ENCODE assay signal across 8 cellular contexts in genomic region chr2:60515751-60516226, GRCh38. TPM values are rescaled to one million over a fixed set of nuclear protein-coding genes. Genes with fewer than 3 reads are reported as not detected.
DNase-seq lines count a peak whose midpoint lies in the region; ATAC-seq and FAIRE-seq lines count a peak whose summit lies in the region.

No MANE protein-coding gene starts in this region.

- H3K27me3 Mint-ChIP-seq in T-helper 17 cell = peaks cover 35% of the 10 kb centered on the region
- peaks cover 6 to 33% (median 24%) of the 10 kb centered on the region in 5 donors for H3K27me3 Mint-ChIP-seq in naive thymus-derived CD4-positive, alpha-beta T cell
- peaks cover 17% of the 10 kb centered on the region in 2 donors for H3K27me3 Mint-ChIP-seq in CD4-positive, alpha-beta memory T cell

- intact Hi-C loops in naive thymus-derived CD4-positive, alpha-beta T cell (cut with micrococcal nuclease) = no loop called here
- intact Hi-C loops in CD4-positive, alpha-beta memory T cell (cut with micrococcal nuclease) = no loop called here

- FAIRE-seq in GM19239 (lab: Jason Lieb, UNC) = peak; percentile 80

- no peak overlapping the region for H3K27ac Mint-ChIP-seq in T-helper 17 cell
- H3K27ac Mint-ChIP-seq in naive thymus-derived CD4-positive, alpha-beta T cell = no peak overlapping the region
- no peak overlapping the region for H3K27ac Mint-ChIP-seq in CD4-positive, alpha-beta memory T cell

- H3K27ac ChIP-seq in naive thymus-derived CD4-positive, alpha-beta T cell (ENCODE audit: low read depth, low read length) = no peak overlapping the region
- H3K27ac ChIP-seq in CD4-positive, alpha-beta memory T cell (ENCODE audit: low read depth, low read length) = no peak overlapping the region

- POLR2A ChIA-PET in naive thymus-derived CD4-positive, alpha-beta T cell (lab: Charles Lee) = no interaction called here
- POLR2A ChIA-PET in CD4-positive, alpha-beta memory T cell (lab: Charles Lee; ENCODE audit: partially characterized antibody) = no interaction called here

- no peak overlapping the region for H3K4me3 Mint-ChIP-seq in T-helper 17 cell
- H3K4me3 Mint-ChIP-seq in naive thymus-derived CD4-positive, alpha-beta T cell = no peak overlapping the region
- H3K4me3 Mint-ChIP-seq in CD4-positive, alpha-beta memory T cell = no peak overlapping the region

- peaks cover 2% of the 10 kb centered on the region for H3K36me3 Mint-ChIP-seq in T-helper 17 cell (ENCODE audit: low read depth)
- no peaks in the 10 kb centered on the region for H3K36me3 Mint-ChIP-seq in naive thymus-derived CD4-positive, alpha-beta T cell
- H3K36me3 Mint-ChIP-seq in CD4-positive, alpha-beta memory T cell = no peaks in the 10 kb centered on the region

- H3K27me3 ChIP-seq in naive thymus-derived CD4-positive, alpha-beta T cell (ENCODE audit: control insufficient read depth in 2 of 2, insufficient read depth in 2 of 2, low read length in 2 of 2) = no peaks in the 10 kb centered on the region
- H3K27me3 ChIP-seq in CD4-positive, alpha-beta memory T cell (ENCODE audit: insufficient read depth, low read length) = peaks cover 3% of the 10 kb centered on the region

- H3K36me3 ChIP-seq in naive thymus-derived CD4-positive, alpha-beta T cell (ENCODE audit: control insufficient read depth in 2 of 3, insufficient read depth in 3 of 3, low read length in 3 of 3) = no peaks in the 10 kb centered on the region
- H3K36me3 ChIP-seq in CD4-positive, alpha-beta memory T cell (ENCODE audit: insufficient read depth, low read length) = no peaks in the 10 kb centered on the region

- H3K4me1 ChIP-seq in naive thymus-derived CD4-positive, alpha-beta T cell (ENCODE audit: control insufficient read depth in 2 of 2, insufficient read depth in 2 of 2, low read length in 2 of 2) = no peaks in the 10 kb centered on the region
- H3K4me1 ChIP-seq in CD4-positive, alpha-beta memory T cell (ENCODE audit: insufficient read depth, low read length) = no peaks in the 10 kb centered on the region

- H3K4me1 Mint-ChIP-seq in T-helper 17 cell = no peaks in the 10 kb centered on the region
- H3K4me1 Mint-ChIP-seq in naive thymus-derived CD4-positive, alpha-beta T cell = peaks cover 0 to 26% (median 4%) of the 10 kb centered on the region in 7 donors
- H3K4me1 Mint-ChIP-seq in CD4-positive, alpha-beta memory T cell = peaks cover 0 to 2% (median 0%) of the 10 kb centered on the region in 4 donors

- H3K9me3 ChIP-seq in T-helper 17 cell (ENCODE audit: control insufficient read depth, low read length, poor library complexity, severe bottlenecking) = no peaks in the 10 kb centered on the region
- H3K9me3 ChIP-seq in naive thymus-derived CD4-positive, alpha-beta T cell (ENCODE audit: control insufficient read depth in 2 of 3, low read length in 3 of 3) = no peaks in the 10 kb centered on the region
- no peaks in the 10 kb centered on the region for H3K9me3 ChIP-seq in CD4-positive, alpha-beta memory T cell (ENCODE audit: control insufficient read depth in 1 of 2, low read length in 2 of 2)

- DNase-seq in CD1c-positive myeloid dendritic cell (ENCODE audit: extremely low spot score) = peak; percentile 95
- DNase-seq in GM19239 (ENCODE audit: insufficient read length, low spot score) = no peak
- DNase-seq in T-helper 17 cell = no peak
- no peak for DNase-seq in naive thymus-derived CD4-positive, alpha-beta T cell
- no peak for DNase-seq in activated gamma-delta T cell (lab: John Stamatoyannopoulos, UW)
- no peak for DNase-seq in CD4-positive, alpha-beta memory T cell
- no peak for DNase-seq in NCI-H526 (lab: John Stamatoyannopoulos, UW)

- ATAC-seq in HG03108 (IDR thresholded peaks at IDR 0.05; ENCODE audit: unreplicated experiment) (peak; percentile 81), T-helper 17 cell (peak; percentile 59)
- ATAC-seq in naive thymus-derived CD4-positive, alpha-beta T cell = peak; percentile 82

- CTCF ChIA-PET in naive thymus-derived CD4-positive, alpha-beta T cell (lab: Charles Lee) = no interaction called here
- CTCF ChIA-PET in CD4-positive, alpha-beta memory T cell (lab: Charles Lee; ENCODE audit: partially characterized antibody) = no interaction called here

- H3K4me3 ChIP-seq in naive thymus-derived CD4-positive, alpha-beta T cell (ENCODE audit: low read length) = no peak overlapping the region
- no peak overlapping the region for H3K4me3 ChIP-seq in CD4-positive, alpha-beta memory T cell (ENCODE audit: low read length in 2 of 2)

- H3K9me3 Mint-ChIP-seq in naive thymus-derived CD4-positive, alpha-beta T cell = peaks cover 0 to 4% (median 0%) of the 10 kb centered on the region in 11 donors
- peaks cover 0 to 3% (median 0%) of the 10 kb centered on the region in 8 donors for H3K9me3 Mint-ChIP-seq in CD4-positive, alpha-beta memory T cell

RNA-seq across cellular contexts. Expression of gene BCL11A, which starts 37.7 kb away (rescaled TPM):
- total RNA-seq in T-helper 17 cell = 1 to 10 TPM; 2.5 to 9.2 TPM
- 10 to 100 TPM in 1 of 5 experiments, 1 to 10 TPM in 3, not detected in 1; 1.6 to 26.2 (median 4.4) TPM for total RNA-seq in naive thymus-derived CD4-positive, alpha-beta T cell
- 1 to 10 TPM; 1.5 to 2.8 TPM for polyA plus RNA-seq in naive thymus-derived CD4-positive, alpha-beta T cell
- total RNA-seq in CD4-positive, alpha-beta memory T cell = under 1 TPM in 1 of 2 experiments, not detected in 1; 0.12 TPM
- 1 to 10 TPM in 1 of 2 donors, not detected in 1; 1.6 TPM for polyA plus RNA-seq in CD4-positive, alpha-beta memory T cell
